1 cellular context compared by ENCODE assay signal in genomic region chr18:31723998-31724711, GRCh38.
TF ChIP-seq lines count a peak whose summit lies in the region.

No MANE protein-coding gene starts in this region.

TF ChIP-seq in H1, 55 proteins besides CTCF, POLR2A, EP300 and RAD21 (continued from another document):
- TF ChIP-seq ASH2L (IDR thresholded peaks at IDR 0.05; ENCODE audit: low read length) = no peak
- TF ChIP-seq ZNF274 (IDR thresholded peaks at IDR 0.05; ENCODE audit: borderline replicate concordance, extremely low read depth, low read length) = no peak
- no peak for TF ChIP-seq POLR2AphosphoS5 (IDR thresholded peaks at IDR 0.05; ENCODE audit: low read depth, low read length)
- no peak for TF ChIP-seq USF2 (IDR thresholded peaks at IDR 0.05; ENCODE audit: low read length)
- no peak for TF ChIP-seq RXRA (IDR thresholded peaks at IDR 0.05; ENCODE audit: insufficient read depth, low read depth, low read length)
- no peak for TF ChIP-seq TCF12 (IDR thresholded peaks at IDR 0.05; ENCODE audit: low read depth, low read length)
- TF ChIP-seq SAP30 (IDR thresholded peaks at IDR 0.05; ENCODE audit: insufficient read depth, insufficient replicate concordance, low read length) = no peak
- TF ChIP-seq ATF3 (IDR thresholded peaks at IDR 0.05; ENCODE audit: insufficient read depth, low read depth, low read length) = no peak
